ENCODE assay signal across 12 cellular contexts in genomic region chr5:150567031-150567680, GRCh38. TPM values are rescaled to one million over a fixed set of nuclear protein-coding genes. Genes with fewer than 3 reads are reported as not detected.
DNase-seq lines count a peak whose midpoint lies in the region; ATAC-seq and TF ChIP-seq lines count a peak whose summit lies in the region.
"Had no signal": no experiment of that assay in that cellular context is flagged by ENCODE, and none has a peak within 500 bp of the region (broad histone marks: within the 10 kb centered on the region; RNA-seq: fewer than 3 reads in every experiment).

No MANE protein-coding gene starts in this region.

- POLR2A ChIA-PET in A673 (lab: Charles Lee; ENCODE audit: low non-redundant PET) = no interaction called here

- H3K36me3 ChIP-seq in left lung (no peaks in the 10 kb centered on the region), A673 (ENCODE audit: insufficient read depth, low read length, poor library complexity, severe bottlenecking) (no peaks in the 10 kb centered on the region), H7 (replicated peaks; ENCODE audit: control insufficient read depth, insufficient read depth, low read length) (no peaks in the 10 kb centered on the region)

- H3K9me3 ChIP-seq in left lung (no peaks in the 10 kb centered on the region), A673 (ENCODE audit: low read depth, low read length, poor library complexity, severe bottlenecking) (no peaks in the 10 kb centered on the region)

- TF ChIP-seq CTCF in left lung (IDR thresholded peaks at IDR 0.05) (no peak), A673 (conservative IDR thresholded peaks at IDR 0.05; ENCODE audit: low read depth, low read length) (no peak)

- ATAC-seq in Right ventricle myocardium superior (ENCODE audit: poor library complexity) (peak; percentile 91), left lung (peak; percentile 87)

- BruUV-seq in A673 (replicated peaks; lab: Mats Ljungman, UMichigan) = no TSS peak

- H3K4me3 ChIP-seq in left lung (no peak overlapping the region), A673 (ENCODE audit: low read depth, low read length, poor library complexity, severe bottlenecking) (no peak overlapping the region), H7 (ENCODE audit: insufficient read depth, low read depth, low read length) (no peak overlapping the region)

- H3K27me3 ChIP-seq in left lung (no peaks in the 10 kb centered on the region), A673 (replicated peaks; ENCODE audit: insufficient read depth, low read depth, low read length, poor library complexity) (no peaks in the 10 kb centered on the region), H7 (ENCODE audit: control insufficient read depth, insufficient read depth, low read length) (no peaks in the 10 kb centered on the region)

- intact Hi-C loops in Right ventricle myocardium superior (cut with DNase I) (no loop called here), cardiac septum (cut with DNase I) (loop anchor here (10.0 kb wide), 1 partner anchor 208 kb away; the partner anchor contains the start of gene SMIM3), left lung (cut with DNase I) (loop anchor here in 1 of 2 donors (10.0 kb wide), 1 partner anchor 278 kb away; the partner anchor contains the start of gene IRGM), A673 (cut with micrococcal nuclease; ENCODE audit: unreplicated experiment) (loop anchor here (10.0 kb wide), 1 partner anchor 588 kb away; the partner anchor contains the start of gene ANXA6)

- peak overlapping the region; percentile 34 to 63 for H3K27ac ChIP-seq in left lung
- no peak overlapping the region for H3K27ac ChIP-seq in A673 (ENCODE audit: low read depth, low read length, poor library complexity, severe bottlenecking)

- H3K4me1 ChIP-seq in left lung (peaks cover 6 to 12% of the 10 kb centered on the region in 2 donors), A673 (ENCODE audit: insufficient read depth, low read length, poor library complexity, severe bottlenecking) (no peaks in the 10 kb centered on the region)

- CTCF ChIA-PET in A673 (lab: Charles Lee) = interaction anchor here (0.6 kb wide), 1 partner anchor 90 kb away, joined by 3 read pairs; no protein-coding TSS in a partner anchor

- no peak for DNase-seq in Right ventricle myocardium superior
- no peak for DNase-seq in cardiac septum (ENCODE audit: low spot score)
- DNase-seq in amniotic epithelial cell (ENCODE audit: low read depth) = peak; percentile 98
- no peak for DNase-seq in left lung
- no peak for DNase-seq in NCI-H82 (lab: John Stamatoyannopoulos, UW)
- DNase-seq in A673 (ENCODE audit: low spot score) = no peak
- no peak for DNase-seq in H7
- DNase-seq in NCI-H2171 treated with DMSO at 0.1 percent for 48 hours (lab: John Stamatoyannopoulos, UW) = no peak
- DNase-seq: activated CD4-positive, alpha-beta memory T cell treated with anti-CD3 and anti-CD28 coated beads for 36 hours; activated naive CD8-positive, alpha-beta T cell treated with anti-CD3 and anti-CD28 coated beads for 36 hours; NCI-H2227 treated with DMSO at 0.1 percent for 48 hours; SW 1271 had no signal

RNA-seq across cellular contexts. Expression of gene NDST1, which starts 59.2 kb away (rescaled TPM):
- total RNA-seq in Right ventricle myocardium superior (50.8 TPM), cardiac septum (67.6 TPM), left lung (100 to 1,000 TPM in 1 of 2 donors, 10 to 100 TPM in 1; 89.3 to 100 TPM), A673 (2021) (44.0 and 46.7 TPM in 2 replicates)
- 24.8 and 28.7 TPM in 2 replicates for total RNA-seq in H7 (2014; rRNA removed; shearing (Covaris generic))
